Comparison of ENCODE assay signal across 19 cellular contexts in genomic region chr3:39469945-39470344, GRCh38. TPM values are rescaled to one million over a fixed set of nuclear protein-coding genes. Genes with fewer than 3 reads are reported as not detected.
"Had no signal": no experiment of that assay in that cellular context is flagged by ENCODE, and none has a peak within 500 bp of the region (broad histone marks: within the 10 kb centered on the region; RNA-seq: fewer than 3 reads in every experiment).

No MANE protein-coding gene starts in this region.

- H3K9me3 ChIP-seq: esophagus squamous epithelium, gastroesophageal sphincter, pancreas, thoracic aorta, transverse colon had no signal

- H3K4me1 ChIP-seq: gastroesophageal sphincter, pancreas, transverse colon had no signal

- H3K27ac ChIP-seq: esophagus squamous epithelium, gastroesophageal sphincter, hepatocyte, pancreas, thoracic aorta, transverse colon had no signal

- DNase-seq: esophagus squamous epithelium; foreskin fibroblast; kidney; left colon; left ventricle myocardium superior; mesendoderm; naive B cell; occipital lobe; pancreas; stimulated activated CD4-positive, alpha-beta T cell treated with anti-CD3 and anti-CD28 coated beads, Interleukin-2, amount 100 ng/mL, for 48 hours; stimulated activated naive CD8-positive, alpha-beta T cell treated with anti-CD3 and anti-CD28 coated beads, Interleukin-15, Interleukin-2, amounts not matched to agents 100 U/mL and 50 U/mL, for 24 hours; transverse colon had no signal

- H3K4me3 ChIP-seq: esophagus squamous epithelium, gastroesophageal sphincter, hepatocyte, pancreas, smooth muscle cell, thoracic aorta, transverse colon had no signal

- H3K36me3 ChIP-seq: esophagus squamous epithelium, gastroesophageal sphincter, pancreas, thoracic aorta, transverse colon had no signal

- H3K27me3 ChIP-seq: hepatocyte, pancreas, transverse colon had no signal

- H3K4me2 ChIP-seq: hepatocyte, smooth muscle cell had no signal

- ATAC-seq: gastroesophageal sphincter; left colon; left ventricle myocardium superior; pancreas; right cardiac atrium; stimulated activated naive CD8-positive, alpha-beta T cell treated with anti-CD3 and anti-CD28 coated beads, Interleukin-15, Interleukin-2, amounts not matched to agents 100 U/mL and 50 U/mL, for 24 hours had no signal

- H3K79me2 ChIP-seq: hepatocyte had no signal

- H2AFZ ChIP-seq: hepatocyte had no signal

RNA-seq across cellular contexts. Expression of gene MOBP, which starts 2.5 kb away (rescaled TPM):
- total RNA-seq: esophagus squamous epithelium, left ventricle myocardium superior, lung microvascular endothelial cell, pancreas, progenitor cell of endocrine pancreas, smooth muscle cell, thoracic aorta had no signal
